ENCODE assay signal across 1 cellular context in genomic region chr10:79070091-79070610, GRCh38.
TF ChIP-seq lines count a peak whose summit lies in the region.

No MANE protein-coding gene starts in this region.

TF ChIP-seq in GM12878, 131 proteins besides CTCF, POLR2A, EP300 and RAD21 (continued from another document):
- TF ChIP-seq PRDM15 (CRISPR knock-in tag; IDR thresholded peaks at IDR 0.05) (no peak), EGR1 (IDR thresholded peaks at IDR 0.05; ENCODE audit: borderline replicate concordance in 1 of 2, low read depth in 2 of 2, low read length in 2 of 2) (no peak), HDAC6 (IDR thresholded peaks at IDR 0.05; ENCODE audit: unreplicated experiment) (no peak), CHD4 (IDR thresholded peaks at IDR 0.05) (no peak), MEF2A (IDR thresholded peaks at IDR 0.05; ENCODE audit: insufficient read depth, low read depth, low read length) (no peak), EZH2 (IDR thresholded peaks at IDR 0.05; ENCODE audit: borderline replicate concordance, control insufficient read depth, low read depth, low read length) (no peak), RFX5 (IDR thresholded peaks at IDR 0.05; ENCODE audit: low read depth, low read length) (no peak), SIX5 (IDR thresholded peaks at IDR 0.05; ENCODE audit: low read depth, low read length, severe bottlenecking) (no peak), HCFC1 (IDR thresholded peaks at IDR 0.05; ENCODE audit: low read length) (no peak), NR2C1 (IDR thresholded peaks at IDR 0.05) (no peak), SKIL (IDR thresholded peaks at IDR 0.05; ENCODE audit: low read depth, poor library complexity, severe bottlenecking) (no peak), CHD2 (IDR thresholded peaks at IDR 0.05; ENCODE audit: borderline replicate concordance, low read depth, low read length) (no peak)
